1 cellular context compared by ENCODE assay signal in genomic region chr16:54102888-54103866, GRCh38.
TF ChIP-seq lines count a peak whose summit lies in the region.

No MANE protein-coding gene starts in this region.

TF ChIP-seq in HepG2, 621 proteins besides CTCF, POLR2A, EP300 and RAD21 (continued from another document and continues in another):
- TF ChIP-seq HOMEZ (CRISPR knock-in tag; IDR thresholded peaks at IDR 0.05; ENCODE audit: low read depth) (peak; percentile 87; the same call in 1 of the 2 replicates), PLRG1 (conservative IDR thresholded peaks at IDR 0.05) (no peak), DMTF1 (CRISPR knock-in tag; IDR thresholded peaks at IDR 0.05) (no peak), SMAD1 (CRISPR knock-in tag; IDR thresholded peaks at IDR 0.05; ENCODE audit: borderline replicate concordance, low read depth) (no peak), GRHL1 (CRISPR knock-in tag; conservative IDR thresholded peaks at IDR 0.05) (no peak), THRA (CRISPR knock-in tag; IDR thresholded peaks at IDR 0.05; ENCODE audit: borderline replicate concordance) (peak; percentile 90), GTF2F1 (IDR thresholded peaks at IDR 0.05; ENCODE audit: low read length) (no peak), TEAD2 (CRISPR knock-in tag; IDR thresholded peaks at IDR 0.05) (no peak), ZBTB8A (CRISPR knock-in tag; IDR thresholded peaks at IDR 0.05; ENCODE audit: borderline replicate concordance, low read depth) (no peak), THAP9 (CRISPR knock-in tag; IDR thresholded peaks at IDR 0.05; ENCODE audit: borderline replicate concordance) (no peak), ZNF879 (CRISPR knock-in tag; IDR thresholded peaks at IDR 0.05) (no peak), ZNF230 (CRISPR knock-in tag; IDR thresholded peaks at IDR 0.05) (no peak), RARA (CRISPR knock-in tag; IDR thresholded peaks at IDR 0.05) (peak; percentile 91), HIVEP1 (CRISPR knock-in tag; IDR thresholded peaks at IDR 0.05) (no peak), GATAD2A (CRISPR knock-in tag; IDR thresholded peaks at IDR 0.05) (peak; percentile 87), CREB1 (IDR thresholded peaks at IDR 0.05) (no peak), CREB1 (CRISPR knock-in tag; IDR thresholded peaks at IDR 0.05) (peak; percentile 70), ZNF710 (CRISPR knock-in tag; IDR thresholded peaks at IDR 0.05; ENCODE audit: borderline replicate concordance) (peak; percentile 96), ZNF670 (CRISPR knock-in tag; IDR thresholded peaks at IDR 0.05; ENCODE audit: borderline replicate concordance) (no peak), ZNF790 (CRISPR knock-in tag; IDR thresholded peaks at IDR 0.05; ENCODE audit: borderline replicate concordance) (0 out of 2 replicates have a peak, but pooled peaks have one; percentile 59), SOX5 (CRISPR knock-in tag; IDR thresholded peaks at IDR 0.05; ENCODE audit: borderline replicate concordance) (peak; percentile 98), TFAP4 (IDR thresholded peaks at IDR 0.05; ENCODE audit: borderline replicate concordance, low read depth) (peak; percentile 64; the same call in 1 of the 2 replicates), DPF2 (CRISPR knock-in tag; IDR thresholded peaks at IDR 0.05; ENCODE audit: borderline replicate concordance, low read depth) (peak; percentile 77; the same call in 1 of the 2 replicates), ZHX1 (CRISPR knock-in tag; IDR thresholded peaks at IDR 0.05; ENCODE audit: low read depth) (no peak), PLSCR1 (CRISPR knock-in tag; IDR thresholded peaks at IDR 0.05; ENCODE audit: borderline replicate concordance) (no peak), ZNF75D (CRISPR knock-in tag; IDR thresholded peaks at IDR 0.05; ENCODE audit: borderline replicate concordance) (no peak), CEBPG (CRISPR knock-in tag; IDR thresholded peaks at IDR 0.05) (peak; percentile 68), PAWR (CRISPR knock-in tag; IDR thresholded peaks at IDR 0.05; ENCODE audit: borderline replicate concordance) (no peak), BATF2 (CRISPR knock-in tag; IDR thresholded peaks at IDR 0.05) (no peak), FOXC1 (CRISPR knock-in tag; IDR thresholded peaks at IDR 0.05; ENCODE audit: borderline replicate concordance) (no peak), MLXIP (CRISPR knock-in tag; IDR thresholded peaks at IDR 0.05; ENCODE audit: borderline replicate concordance) (no peak), RBAK (CRISPR knock-in tag; IDR thresholded peaks at IDR 0.05) (no peak), HMGXB4 (CRISPR knock-in tag; IDR thresholded peaks at IDR 0.05; ENCODE audit: borderline replicate concordance in 1 of 2, low read depth in 1 of 2) (peak in 1 of 2 experiments; percentile 65; a peak in 1 of 4 replicates)
